ENCODE assay signal across 1 cellular context in the genomic region with DNA sequence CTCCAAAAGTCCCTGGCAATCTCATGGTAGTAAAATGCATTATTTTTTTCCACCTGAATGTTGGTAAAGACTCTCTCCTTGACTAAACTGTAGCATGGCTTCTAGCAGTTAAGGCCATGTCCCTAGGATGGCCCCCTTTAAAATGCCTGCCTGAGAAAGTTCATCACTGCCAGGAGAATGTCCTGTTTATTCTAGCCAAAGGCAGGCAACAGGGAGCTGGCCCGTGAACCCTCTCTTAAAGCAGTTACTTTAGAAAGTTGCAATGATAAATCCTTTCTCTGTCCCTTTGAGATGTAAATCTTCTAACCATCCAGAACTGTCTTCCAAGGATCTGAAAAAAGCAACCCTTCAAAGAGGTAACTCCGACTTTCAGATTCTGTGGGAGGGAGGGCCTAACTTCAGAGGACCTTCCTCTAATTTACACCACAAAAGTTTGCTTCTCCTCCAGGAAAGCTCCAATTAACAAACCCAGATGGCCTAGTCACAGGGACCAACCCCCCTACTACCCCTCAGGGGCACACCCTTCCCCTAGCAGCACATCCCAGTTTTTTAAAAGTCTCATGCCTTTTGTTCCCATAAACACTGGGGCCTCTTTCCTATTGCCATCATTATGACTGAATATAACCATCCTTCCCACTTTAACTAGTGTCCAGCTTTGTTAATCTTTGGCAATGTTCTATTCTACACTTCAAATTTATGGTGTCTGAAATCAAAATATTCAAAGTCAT.
TF ChIP-seq lines count a peak whose summit lies in the region.

No MANE protein-coding gene starts in this region.

TF ChIP-seq in HEK293T, 16 proteins besides CTCF, POLR2A, EP300 and RAD21 (continued from another document):
- TF ChIP-seq, protein P1, sequence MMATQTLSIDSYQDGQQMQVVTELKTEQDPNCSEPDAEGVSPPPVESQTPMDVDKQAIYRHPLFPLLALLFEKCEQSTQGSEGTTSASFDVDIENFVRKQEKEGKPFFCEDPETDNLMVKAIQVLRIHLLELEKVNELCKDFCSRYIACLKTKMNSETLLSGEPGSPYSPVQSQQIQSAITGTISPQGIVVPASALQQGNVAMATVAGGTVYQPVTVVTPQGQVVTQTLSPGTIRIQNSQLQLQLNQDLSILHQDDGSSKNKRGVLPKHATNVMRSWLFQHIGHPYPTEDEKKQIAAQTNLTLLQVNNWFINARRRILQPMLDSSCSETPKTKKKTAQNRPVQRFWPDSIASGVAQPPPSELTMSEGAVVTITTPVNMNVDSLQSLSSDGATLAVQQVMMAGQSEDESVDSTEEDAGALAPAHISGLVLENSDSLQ (IDR thresholded peaks at IDR 0.05), result no peak
